12 cellular contexts compared by ENCODE assay signal in genomic region chr15:101183226-101183925, GRCh38.
A peak's percentile ranks its signal among the peaks of the same experiment; 100 is the strongest.
DNase-seq lines count a peak whose midpoint lies in the region; ATAC-seq and TF ChIP-seq lines count a peak whose summit lies in the region.
"Had no signal": no experiment of that assay in that cellular context is flagged by ENCODE, and none has a peak within 500 bp of the region (broad histone marks: within the 10 kb centered on the region; RNA-seq: fewer than 3 reads in every experiment).

No MANE protein-coding gene starts in this region.

- H3K4me1 ChIP-seq in A673 (ENCODE audit: insufficient read depth, low read length, poor library complexity, severe bottlenecking) (peaks cover 11% of the 10 kb centered on the region), ascending aorta (peaks cover 10 to 43% of the 10 kb centered on the region in 2 donors)

- H3K36me3 ChIP-seq in A673 (ENCODE audit: insufficient read depth, low read length, poor library complexity, severe bottlenecking) (no peaks in the 10 kb centered on the region), ascending aorta (peaks cover 3 to 4% of the 10 kb centered on the region in 2 donors)

- TF ChIP-seq CTCF in natural killer cell (IDR thresholded peaks at IDR 0.05) (no peak), fibroblast of pulmonary artery (IDR thresholded peaks at IDR 0.05; ENCODE audit: low read length, missing control alignments) (no peak), A673 (conservative IDR thresholded peaks at IDR 0.05; ENCODE audit: low read depth, low read length) (no peak), ascending aorta (IDR thresholded peaks at IDR 0.05) (no peak)

- no peak for DNase-seq in natural killer cell treated with Interleukin-12 subunit alpha and Interleukin-12 subunit beta and Interleukin-15 and Interleukin-18, amount 100 ng/mL, for 72 hours (ENCODE audit: low spot score)
- no peak for DNase-seq in natural killer cell
- peak; percentile 80 for DNase-seq in fibroblast of pulmonary artery (ENCODE audit: low read depth)
- DNase-seq in myocyte (ENCODE audit: low read depth), result peak; percentile 91
- DNase-seq in NCI-H524 (lab: John Stamatoyannopoulos, UW), result no peak
- DNase-seq in A673 (ENCODE audit: low spot score), result no peak
- DNase-seq in COLO668 (lab: John Stamatoyannopoulos, UW; ENCODE audit: unreplicated experiment), result no peak
- no peak for DNase-seq in ascending aorta (ENCODE audit: low spot score in 2 of 2)
- DNase-seq: activated T-cell treated with anti-CD3 and anti-CD28 coated beads for 4 hours; effector CD4-positive, alpha-beta T cell; left colon had no signal

- peaks cover 8% of the 10 kb centered on the region for H3K36me3 Mint-ChIP-seq in natural killer cell treated with Interleukin-12 subunit alpha and Interleukin-12 subunit beta and Interleukin-15 and Interleukin-18, amount 100 ng/mL, for 72 hours
- H3K36me3 Mint-ChIP-seq in natural killer cell, result no peaks in the 10 kb centered on the region

- H3K27me3 Mint-ChIP-seq in natural killer cell treated with Interleukin-12 subunit alpha and Interleukin-12 subunit beta and Interleukin-15 and Interleukin-18, amount 100 ng/mL, for 72 hours, result no peaks in the 10 kb centered on the region
- H3K27me3 Mint-ChIP-seq in natural killer cell (ENCODE audit: low read depth in 2 of 2), result no peaks in the 10 kb centered on the region
- H3K27me3 Mint-ChIP-seq: type B pancreatic cell had no signal

- no peak overlapping the region for H3K27ac ChIP-seq in A673 (ENCODE audit: low read depth, low read length, poor library complexity, severe bottlenecking)
- no peak overlapping the region for H3K27ac ChIP-seq in ascending aorta

- no peak overlapping the region for H3K4me3 Mint-ChIP-seq in natural killer cell treated with Interleukin-12 subunit alpha and Interleukin-12 subunit beta and Interleukin-15 and Interleukin-18, amount 100 ng/mL, for 72 hours
- no peak overlapping the region for H3K4me3 Mint-ChIP-seq in natural killer cell
- H3K4me3 Mint-ChIP-seq: type B pancreatic cell had no signal

- intact Hi-C loops in natural killer cell (cut with micrococcal nuclease) (no loop called here), A673 (cut with micrococcal nuclease; ENCODE audit: unreplicated experiment) (no loop called here), ascending aorta (cut with DNase I) (no loop called here)

- peaks cover 50 to 64% of the 10 kb centered on the region in 2 donors for H3K4me1 Mint-ChIP-seq in natural killer cell treated with Interleukin-12 subunit alpha and Interleukin-12 subunit beta and Interleukin-15 and Interleukin-18, amount 100 ng/mL, for 72 hours (ENCODE audit: low read depth in 2 of 2)
- H3K4me1 Mint-ChIP-seq in natural killer cell, result peaks cover 56 to 66% of the 10 kb centered on the region in 2 donors

- H3K9me3 Mint-ChIP-seq in natural killer cell treated with Interleukin-12 subunit alpha and Interleukin-12 subunit beta and Interleukin-15 and Interleukin-18, amount 100 ng/mL, for 72 hours, result no peaks in the 10 kb centered on the region
- no peaks in the 10 kb centered on the region for H3K9me3 Mint-ChIP-seq in natural killer cell
- H3K9me3 Mint-ChIP-seq: type B pancreatic cell had no signal

- POLR2A ChIA-PET in A673 (lab: Charles Lee; ENCODE audit: low non-redundant PET), result no interaction called here

- H3K9me3 ChIP-seq in A673 (ENCODE audit: low read depth, low read length, poor library complexity, severe bottlenecking) (no peaks in the 10 kb centered on the region), ascending aorta (no peaks in the 10 kb centered on the region)

- BruUV-seq in A673 (replicated peaks; lab: Mats Ljungman, UMichigan), result no TSS peak

- H3K27me3 ChIP-seq in A673 (replicated peaks; ENCODE audit: insufficient read depth, low read depth, low read length, poor library complexity) (no peaks in the 10 kb centered on the region), ascending aorta (no peaks in the 10 kb centered on the region)

- CTCF ChIA-PET in A673 (lab: Charles Lee), result no interaction called here

- H3K4me3 ChIP-seq in fibroblast of pulmonary artery (replicated peaks; ENCODE audit: low read depth, low read length) (no peak overlapping the region), A673 (ENCODE audit: low read depth, low read length, poor library complexity, severe bottlenecking) (no peak overlapping the region), ascending aorta (no peak overlapping the region)

- H3K27ac Mint-ChIP-seq in natural killer cell treated with Interleukin-12 subunit alpha and Interleukin-12 subunit beta and Interleukin-15 and Interleukin-18, amount 100 ng/mL, for 72 hours, result peak overlapping the region; percentile 3 to 21
- peak overlapping the region in 1 of 2 donors; percentile 25 for H3K27ac Mint-ChIP-seq in natural killer cell
- H3K27ac Mint-ChIP-seq: type B pancreatic cell had no signal

- no peak for ATAC-seq in natural killer cell treated with Interleukin-12 subunit alpha and Interleukin-12 subunit beta and Interleukin-15 and Interleukin-18, amount 100 ng/mL, for 72 hours
- no peak for ATAC-seq in natural killer cell
- ATAC-seq: left colon had no signal

Comparison
In these comparisons a context has a peak if more than half of its experiments do, and no peak if none do; other contexts are left out.
1. DNase-seq: peak in fibroblast of pulmonary artery (single experiment) and myocyte (single experiment); none in natural killer cell treated with Interleukin-12 subunit alpha and Interleukin-12 subunit beta and Interleukin-15 and Interleukin-18, amount 100 ng/mL, for 72 hours (single experiment), natural killer cell (single experiment), NCI-H524 (0 of 2), A673 (single experiment), COLO668 (single experiment) and ascending aorta (0 of 2).